In the genomic region with DNA sequence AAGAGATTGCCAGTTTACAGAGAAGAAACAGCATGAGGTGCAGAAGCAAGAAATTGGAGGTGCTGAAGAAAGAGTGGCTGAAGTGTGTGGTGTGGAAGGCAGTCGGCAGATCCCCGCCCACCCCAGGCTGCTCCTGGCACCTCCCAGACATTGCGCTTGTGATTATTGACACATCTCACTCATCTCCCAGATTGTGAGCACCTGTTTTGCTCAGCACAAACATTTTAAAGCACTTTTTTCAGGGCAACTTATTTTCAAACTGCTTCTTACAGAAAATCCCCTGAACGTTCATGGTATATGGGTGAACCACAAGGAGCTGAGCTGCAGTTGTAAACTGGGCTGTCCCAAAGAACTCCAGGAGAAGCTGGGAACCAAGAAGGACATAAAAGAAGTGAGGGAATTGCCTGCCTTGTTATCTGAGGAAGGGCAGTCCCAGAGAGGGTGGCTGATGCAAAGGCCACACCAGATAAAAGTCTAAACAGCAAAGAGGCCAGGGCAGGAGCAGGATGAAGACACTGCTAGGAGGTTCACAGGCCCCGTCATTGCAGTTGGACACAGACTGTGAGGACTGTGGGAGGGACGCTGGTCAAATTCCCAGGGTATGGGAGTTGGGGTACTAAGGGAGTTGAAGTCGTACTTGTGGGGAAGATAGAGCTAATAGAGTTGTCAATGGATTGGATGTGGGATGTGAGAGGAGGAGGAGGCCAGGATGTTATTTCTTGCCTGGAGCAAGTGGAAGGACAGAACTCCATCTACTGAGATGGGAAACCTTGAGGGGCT, we compare ENCODE assay signal across 1 cellular context.
TF ChIP-seq lines count a peak whose summit lies in the region.

No MANE protein-coding gene starts in this region.

TF ChIP-seq in K562, 482 proteins besides CTCF, POLR2A, EP300 and RAD21 (continued from another document):
- TF ChIP-seq CEBPZ (IDR thresholded peaks at IDR 0.05; ENCODE audit: borderline replicate concordance, low read depth, low read length) = no peak
- TF ChIP-seq ZNF197 (CRISPR knock-in tag; IDR thresholded peaks at IDR 0.05; ENCODE audit: low read depth) = 0 out of 2 replicates have a peak, but pooled peaks have one; percentile 51
- TF ChIP-seq CBFA2T3 (IDR thresholded peaks at IDR 0.05) = peak; percentile 72
- peak; percentile 21; the same call in 1 of the 2 replicates for TF ChIP-seq MBD2 (IDR thresholded peaks at IDR 0.05; ENCODE audit: borderline replicate concordance, low read depth)
- TF ChIP-seq ZNF668 (CRISPR knock-in tag; IDR thresholded peaks at IDR 0.05) = no peak
- peak; percentile 57 for TF ChIP-seq TAL1 (IDR thresholded peaks at IDR 0.05)
- TF ChIP-seq, protein P1, sequence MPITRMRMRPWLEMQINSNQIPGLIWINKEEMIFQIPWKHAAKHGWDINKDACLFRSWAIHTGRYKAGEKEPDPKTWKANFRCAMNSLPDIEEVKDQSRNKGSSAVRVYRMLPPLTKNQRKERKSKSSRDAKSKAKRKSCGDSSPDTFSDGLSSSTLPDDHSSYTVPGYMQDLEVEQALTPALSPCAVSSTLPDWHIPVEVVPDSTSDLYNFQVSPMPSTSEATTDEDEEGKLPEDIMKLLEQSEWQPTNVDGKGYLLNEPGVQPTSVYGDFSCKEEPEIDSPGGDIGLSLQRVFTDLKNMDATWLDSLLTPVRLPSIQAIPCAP (CRISPR knock-in tag; IDR thresholded peaks at IDR 0.05; ENCODE audit: borderline replicate concordance) = no peak
- TF ChIP-seq MGA (IDR thresholded peaks at IDR 0.05) = no peak
